In the genomic region with DNA sequence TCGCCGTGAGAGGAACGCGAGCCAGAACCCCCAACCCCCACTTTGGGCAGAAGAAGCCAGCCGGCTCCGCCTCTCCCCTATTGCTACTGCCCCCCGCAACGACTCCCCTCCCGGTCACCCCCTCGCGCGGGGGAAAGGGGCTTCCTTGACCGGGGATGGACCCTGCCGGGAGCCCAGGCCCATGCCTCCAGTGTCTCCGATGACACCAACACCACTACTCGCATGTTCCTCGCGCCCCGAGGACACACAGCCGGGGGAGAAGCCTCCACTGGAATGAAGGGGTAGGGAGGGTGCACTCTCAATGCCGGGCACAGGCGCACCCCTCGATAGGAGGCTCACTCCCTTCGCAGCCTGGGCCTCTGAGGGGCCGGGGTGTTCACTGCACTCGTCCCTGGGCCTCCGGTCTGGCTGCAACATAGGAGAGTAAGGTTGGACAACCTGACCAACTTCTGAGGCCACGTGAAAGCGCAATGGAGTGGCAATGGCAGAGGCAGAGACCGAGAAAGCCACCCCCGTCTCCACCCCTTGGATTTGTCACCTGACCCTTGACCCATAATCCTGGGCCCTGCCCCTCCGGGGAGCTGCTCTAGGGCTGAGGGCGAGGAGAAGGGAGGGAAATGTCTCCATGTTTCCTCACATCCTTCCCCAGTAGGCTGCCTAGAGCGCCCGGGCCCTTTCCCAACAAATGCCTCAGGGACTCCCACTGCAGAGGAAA, we compare ENCODE assay signal across 8 cellular contexts. TPM values are rescaled to one million over a fixed set of nuclear protein-coding genes. Genes with fewer than 3 reads are reported as not detected.
DNase-seq lines count a peak whose midpoint lies in the region; ATAC-seq and TF ChIP-seq lines count a peak whose summit lies in the region.

No MANE protein-coding gene starts in this region.

- peaks cover 55% of the 10 kb centered on the region for H3K27me3 Mint-ChIP-seq in neural crest cell (ENCODE audit: low read depth)

- H3K27ac Mint-ChIP-seq in neural crest cell (ENCODE audit: unreplicated experiment) = no peak overlapping the region

- peaks cover 10% of the 10 kb centered on the region for H3K4me1 ChIP-seq in Panc1 (ENCODE audit: control insufficient read depth, insufficient read depth, low read length)
- H3K4me1 ChIP-seq in esophagus (ENCODE audit: control insufficient read depth in 2 of 2, insufficient read depth in 2 of 2, low read length in 1 of 2) = peaks cover 12 to 27% of the 10 kb centered on the region in 2 donors

- H3K36me3 Mint-ChIP-seq in neural crest cell (ENCODE audit: low read depth) = no peaks in the 10 kb centered on the region

- CTCF ChIA-PET in Panc1 (lab: Charles Lee) = interaction anchor here (1.0 to 2.7 kb wide), 5 partner anchors 36 to 186 kb away, joined by 3 to 24 read pairs (median 6); no protein-coding TSS in a partner anchor

- no peaks in the 10 kb centered on the region for H3K9me3 Mint-ChIP-seq in neural crest cell

- H3K27me3 ChIP-seq in Panc1 (ENCODE audit: control insufficient read depth, insufficient read depth, low read length) = peaks cover 6% of the 10 kb centered on the region
- peaks cover 5 to 13% of the 10 kb centered on the region in 2 donors for H3K27me3 ChIP-seq in esophagus (ENCODE audit: control insufficient read depth in 1 of 2, insufficient read depth in 2 of 2, low read length in 2 of 2)

- H3K4me3 Mint-ChIP-seq in neural crest cell = peak overlapping the region; percentile 86

- ATAC-seq in Panc1 = peak; percentile 13; the same call in 1 of the 2 replicates

- peaks cover 45% of the 10 kb centered on the region for H3K4me1 Mint-ChIP-seq in neural crest cell

- 14 to 15% methylated on average over 35 of the region's 35 CpGs for WGBS in esophagus, 2 donors

- POLR2A ChIA-PET in Panc1 (lab: Charles Lee) = no interaction called here

- no peaks in the 10 kb centered on the region for H3K36me3 ChIP-seq in Panc1 (ENCODE audit: control insufficient read depth, insufficient read depth, low read length)
- H3K36me3 ChIP-seq in esophagus (ENCODE audit: control insufficient read depth in 2 of 2, insufficient read depth in 2 of 2, low read length in 1 of 2) = no peaks in the 10 kb centered on the region

- in situ Hi-C loops in Panc1 (cut with HindIII; ENCODE audit: low pct_unique_long_range_greater_than_20kb, low sequenced_read_pairs) = no loop called here

- H3K4me3 ChIP-seq in Panc1 (ENCODE audit: low read depth in 2 of 2, low read length in 2 of 2) (peak overlapping the region; percentile 36 to 42), esophagus (ENCODE audit: low read depth in 1 of 2, low read length in 2 of 2) (peak overlapping the region; percentile 44)

- no peak overlapping the region for H3K27ac ChIP-seq in Panc1 (ENCODE audit: low read length)
- no peak overlapping the region for H3K27ac ChIP-seq in esophagus (ENCODE audit: low read depth in 2 of 2, low read length in 1 of 2)

- TF ChIP-seq CTCF in Panc1 (IDR thresholded peaks at IDR 0.05) = no peak
- no peak for TF ChIP-seq CTCF in neural crest cell (conservative IDR thresholded peaks at IDR 0.05)

- intact Hi-C loops in Panc1 (cut with micrococcal nuclease; ENCODE audit: unreplicated experiment) = loop anchor here (1.0 kb wide), 2 partner anchors 42 to 153 kb away; no protein-coding TSS in a partner anchor

- H3K9me3 ChIP-seq in Panc1 (ENCODE audit: control insufficient read depth, insufficient read depth, low read depth, low read length) (no peaks in the 10 kb centered on the region), esophagus (ENCODE audit: control insufficient read depth in 2 of 2, insufficient read depth in 1 of 2, low read depth in 1 of 2, low read length in 1 of 2) (no peaks in the 10 kb centered on the region)

- BruUV-seq in Panc1 (replicated peaks; lab: Mats Ljungman, UMichigan) = no TSS peak

- DNase-seq in CD1c-positive myeloid dendritic cell (ENCODE audit: extremely low spot score) = peak; percentile 39
- DNase-seq in Panc1 (ENCODE audit: low read depth, low spot score) = no peak
- no peak for DNase-seq in neural crest cell (ENCODE audit: low read depth, low spot score)
- DNase-seq in NCI-H69 (lab: John Stamatoyannopoulos, UW) = no peak
- no peak for DNase-seq in hippocampal formation (lab: John Stamatoyannopoulos, UW)
- no peak for DNase-seq in NK-92 (lab: John Stamatoyannopoulos, UW; ENCODE audit: unreplicated experiment)
- DNase-seq in superior temporal gyrus (ENCODE audit: extremely low spot score) = no peak

RNA-seq across cellular contexts. Expression of a gene that starts 1.0 kb away (rescaled TPM):
- total RNA-seq in Panc1 (2021; ENCODE audit: unreplicated experiment) = 2.7 TPM
- polyA plus RNA-seq in Panc1 (2012; ENCODE audit: insufficient read length) = 2.1 TPM
- polyA plus RNA-seq in esophagus = under 1 TPM; 0.22 to 0.54 TPM
- 112 and 115 TPM in 2 replicates for total RNA-seq in neural crest cell

RNA-seq across cellular contexts. Expression of a gene that starts 21.4 kb away (rescaled TPM):
- total RNA-seq in Panc1 (2021; ENCODE audit: unreplicated experiment) (30.4 TPM), neural crest cell (22.7 and 23.8 TPM in 2 replicates)
- 41.8 TPM for polyA plus RNA-seq in Panc1 (2012; ENCODE audit: insufficient read length)
- 10 to 100 TPM; 23.0 to 32.2 TPM for polyA plus RNA-seq in esophagus

RNA-seq across cellular contexts. Expression of a gene that starts 29.8 kb away (rescaled TPM):
- total RNA-seq in Panc1 (2021; ENCODE audit: unreplicated experiment) (110 TPM), neural crest cell (92.1 and 102 TPM in 2 replicates)
- 122 TPM for polyA plus RNA-seq in Panc1 (2012; ENCODE audit: insufficient read length)
- polyA plus RNA-seq in esophagus = 100 to 1,000 TPM in 1 of 2 donors, 10 to 100 TPM in 1; 44.4 to 112 TPM

RNA-seq across cellular contexts. Expression of a gene that starts 38.3 kb away (rescaled TPM):
- total RNA-seq in Panc1 (2021; ENCODE audit: unreplicated experiment) (0.33 TPM), neural crest cell (0.68 TPM in 1 of 2 replicates, not detected in the other)
- polyA plus RNA-seq in Panc1 (2012; ENCODE audit: insufficient read length) = 0.16 TPM
- not detected for polyA plus RNA-seq in esophagus

RNA-seq across cellular contexts. Expression of a gene that starts 47.1 kb away (rescaled TPM):
- 131 TPM for total RNA-seq in Panc1 (2021; ENCODE audit: unreplicated experiment)
- 186 TPM for polyA plus RNA-seq in Panc1 (2012; ENCODE audit: insufficient read length)
- 10 to 100 TPM; 42.1 to 68.5 TPM for polyA plus RNA-seq in esophagus
- 107 and 108 TPM in 2 replicates for total RNA-seq in neural crest cell

Comparison
In these comparisons a context has a peak if more than half of its experiments do, and no peak if none do; other contexts are left out.
1. RNA of a gene that starts 1.0 kb away (total RNA-seq): 112 to 115 TPM in neural crest cell; 2.7 TPM in Panc1 (single experiment); every median in the first group is over 10 times any median in the second.